Comparison of ENCODE assay signal across 29 cellular contexts in the genomic region with DNA sequence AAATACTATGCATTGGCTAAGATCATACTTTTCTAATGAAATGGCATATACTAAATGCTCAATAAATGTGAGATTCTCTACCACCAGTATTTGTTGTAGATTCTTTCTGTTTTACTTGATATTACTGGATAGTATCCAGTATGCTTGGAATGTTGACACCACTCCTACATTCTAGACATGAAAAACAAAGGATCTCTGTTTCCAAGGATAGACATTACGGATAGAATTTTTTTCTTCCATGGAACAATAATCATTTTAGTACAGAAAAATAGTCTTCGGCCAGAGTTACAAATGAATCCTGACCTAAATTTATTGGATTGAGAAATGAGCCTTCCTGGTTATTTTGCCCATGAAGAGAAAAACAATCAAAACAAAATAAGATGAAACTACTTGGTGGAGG.
DNase-seq lines count a peak whose midpoint lies in the region; ATAC-seq and TF ChIP-seq lines count a peak whose summit lies in the region.
"Had no signal": no experiment of that assay in that cellular context is flagged by ENCODE, and none has a peak within 500 bp of the region (broad histone marks: within the 10 kb centered on the region; RNA-seq: fewer than 3 reads in every experiment).

No MANE protein-coding gene starts in this region.

- H3K9me3 ChIP-seq in tibial artery (peaks cover 0 to 15% (median 0%) of the 10 kb centered on the region in 3 donors), MG63 (peaks cover 3% of the 10 kb centered on the region), BE2C (no peaks in the 10 kb centered on the region; the same call in 1 of the 2 replicates)
- H3K9me3 ChIP-seq: thoracic aorta had no signal

- no peaks in the 10 kb centered on the region for H3K27me3 ChIP-seq in tibial artery
- H3K27me3 ChIP-seq in MG63 = no peaks in the 10 kb centered on the region
- no peaks in the 10 kb centered on the region for H3K27me3 ChIP-seq in BE2C
- H3K27me3 ChIP-seq: heart left ventricle had no signal

- peak overlapping the region; percentile 21 to 38 for H3K27ac ChIP-seq in tibial artery
- H3K27ac ChIP-seq: skin epidermis, thoracic aorta had no signal

- TF ChIP-seq CTCF in fibroblast of pulmonary artery (IDR thresholded peaks at IDR 0.05; ENCODE audit: low read length, missing control alignments) = no peak
- TF ChIP-seq CTCF in tibial artery (IDR thresholded peaks at IDR 0.05) = no peak
- no peak for TF ChIP-seq CTCF in BE2C (IDR thresholded peaks at IDR 0.05; ENCODE audit: low read depth, low read length)

- intact Hi-C loops in tibial artery (cut with DNase I; ENCODE audit: low total_unique reads) (no loop called here), head of caudate nucleus (cut with DNase I) (no loop called here)

- DNase-seq in GM04503 (ENCODE audit: low read depth) (peak; percentile 56), astrocyte of the hippocampus (ENCODE audit: low read depth, low spot score) (peak; percentile 30), fibroblast of pulmonary artery (ENCODE audit: low read depth) (peak; percentile 78), tibial artery (no peak), MG63 (no peak), BE2C (no peak), head of caudate nucleus (no peak)
- DNase-seq: activated CD4-positive, alpha-beta T cell treated with anti-CD3 and anti-CD28 coated beads, Interleukin-2, amount 50 U/mL, for 48 hours; activated CD4-positive, CD25-positive, alpha-beta regulatory T cell; activated CD8-positive, alpha-beta memory T cell treated with anti-CD3 and anti-CD28 coated beads, Interleukin-2, amount 50 U/mL, for 48 hours; activated naive CD4-positive, alpha-beta T cell treated with anti-CD3 and anti-CD28 coated beads, Interleukin-2, amount 50 U/mL, for 16 hours; amygdala; caudate nucleus; COR-L47; GF-D8; heart left ventricle; MM.1S; NCI-H1417; NCI-H2081 treated with DMSO at 0.1 percent for 48 hours; NCI-H748 treated with DMSO at 0.1 percent for 48 hours; posterior cingulate gyrus; RPMI8226; T-helper 1 cell had no signal

- no peak for ATAC-seq in HG02763 (IDR thresholded peaks at IDR 0.05; ENCODE audit: unreplicated experiment)
- ATAC-seq: activated T-helper 17 cell treated with anti-CD3 and anti-CD28 coated beads, Interleukin-2, amount 50 U/mL, for 72 hours; HCT116; K562 had no signal

- H3K4me3 ChIP-seq in fibroblast of pulmonary artery (replicated peaks; ENCODE audit: low read depth, low read length) (no peak overlapping the region), tibial artery (no peak overlapping the region), MG63 (no peak overlapping the region), BE2C (ENCODE audit: low read depth, low read length) (no peak overlapping the region)
- H3K4me3 ChIP-seq: heart left ventricle, K562, skin epidermis, thoracic aorta had no signal

- H3K36me3 ChIP-seq in tibial artery (no peaks in the 10 kb centered on the region), MG63 (no peaks in the 10 kb centered on the region), BE2C (no peaks in the 10 kb centered on the region)
- H3K36me3 ChIP-seq: heart left ventricle, thoracic aorta had no signal

- H3K4me1 ChIP-seq in tibial artery = peaks cover 0 to 28% (median 10%) of the 10 kb centered on the region in 4 donors
- H3K4me1 ChIP-seq in BE2C = no peaks in the 10 kb centered on the region

Comparison
In these comparisons a context has a peak if more than half of its experiments do, and no peak if none do; other contexts are left out.
1. DNase-seq: peak in GM04503 (single experiment), astrocyte of the hippocampus (single experiment) and fibroblast of pulmonary artery (single experiment); none in tibial artery (0 of 2), MG63 (single experiment), BE2C (single experiment) and head of caudate nucleus (0 of 42).